In genomic region chr19:12945479-12946091, GRCh38 we compare ENCODE assay signal across 8 cellular contexts. TPM values are rescaled to one million over a fixed set of nuclear protein-coding genes. Genes with fewer than 3 reads are reported as not detected.
DNase-seq lines count a peak whose midpoint lies in the region; ATAC-seq and TF ChIP-seq lines count a peak whose summit lies in the region.

Gene RAD23A (plus strand): TSS chr19:12945862. CDS start chr19:12945949, 87 bp downstream.

- BruUV-seq in PC-9 (replicated peaks; lab: Mats Ljungman, UMichigan): TSS peak; percentile 58

- H3K36me3 ChIP-seq in PC-9 (ENCODE audit: low read depth): peaks cover 49% of the 10 kb centered on the region

- no peak within 1 kb of the TSS; the same call in 1 of the 2 replicates for H2AFZ ChIP-seq in PC-9

- peak within 1 kb of the TSS; percentile 97 for H3K4me2 ChIP-seq in PC-9

- H3K27ac ChIP-seq in PC-9: peak within 1 kb of the TSS; percentile 89
- peak within 1 kb of the TSS; percentile 95 for H3K27ac ChIP-seq in epithelial cell of prostate

- POLR2A ChIA-PET in PC-9 (lab: Charles Lee; ENCODE audit: unreplicated experiment): interaction anchor here (0.6 to 0.7 kb wide), 2 partner anchors 7 to 12 kb away, joined by 4 read pairs; partner anchors contain the start of gene CALR

- H3K4me3 ChIP-seq in Jurkat, Clone E6-1 (ENCODE audit: low read length): peak within 1 kb of the TSS; percentile 78
- peak within 1 kb of the TSS; percentile 77 for H3K4me3 ChIP-seq in PC-9

- ATAC-seq in GM21619 (IDR thresholded peaks at IDR 0.05; ENCODE audit: unreplicated experiment): peak; percentile 68

- H3K4me1 ChIP-seq in PC-9 (replicated peaks; ENCODE audit: insufficient read depth): peaks cover 23% of the 10 kb centered on the region

- DNase-seq in DMS153 treated with DMSO at 0.1 percent for 48 hours (lab: John Stamatoyannopoulos, UW; ENCODE audit: unreplicated experiment) (peak; percentile 92), PC-9 (peak; percentile 92 to 96), activated T-cell treated with anti-CD3 and anti-CD28 coated beads for 48 hours (ENCODE audit: low read depth) (peak; percentile 99), epithelial cell of prostate (ENCODE audit: low read depth, low spot score) (peak; percentile 90), mucosa of gallbladder (ENCODE audit: low spot score) (peak; percentile 97)
- DNase-seq in Jurkat, Clone E6-1 (ENCODE audit: low read depth, low spot score): peak; percentile 97
- peak; percentile 98 for DNase-seq in stimulated activated CD8-positive, alpha-beta memory T cell treated with anti-CD3 and anti-CD28 coated beads, Interleukin-4, amount 100 ng/mL, for 24 hours (ENCODE audit: low read depth)

- H3K9me3 ChIP-seq in PC-9 (ENCODE audit: insufficient read depth, low read depth): no peaks in the 10 kb centered on the region

- no peaks in the 10 kb centered on the region for H3K27me3 ChIP-seq in PC-9 (ENCODE audit: insufficient read depth, low read depth)

- TF ChIP-seq CTCF in PC-9 (conservative IDR thresholded peaks at IDR 0.05): no peak

- peaks cover 92% of the 10 kb centered on the region for H3F3A ChIP-seq in PC-9 (ENCODE audit: insufficient read depth, low read depth)

- CTCF ChIA-PET in PC-9 (lab: Charles Lee): interaction anchor here (0.6 to 1.0 kb wide), 3 partner anchors 20 to 60 kb away, joined by 3 to 4 read pairs (median 4); no protein-coding TSS in a partner anchor

- intact Hi-C loops in PC-9 (cut with micrococcal nuclease; ENCODE audit: unreplicated experiment): no loop called here

- peaks cover 29% of the 10 kb centered on the region for H4K20me1 ChIP-seq in PC-9 (ENCODE audit: insufficient read depth)

- no peaks in the 10 kb centered on the region for H3K9me2 ChIP-seq in PC-9 (ENCODE audit: insufficient read depth)

- peaks cover 46% of the 10 kb centered on the region for H3K79me2 ChIP-seq in PC-9 (ENCODE audit: low read depth)

RNA-seq across cellular contexts. Expression of gene RAD23A, which starts in this region (rescaled TPM):
- 280 TPM for polyA plus RNA-seq in Jurkat, Clone E6-1 (2012; ENCODE audit: insufficient read depth, insufficient read length)
- total RNA-seq in PC-9 (2021) (186 and 187 TPM in 2 replicates), mucosa of gallbladder (83.0 TPM)

Comparison
In these comparisons a context has a peak if more than half of its experiments do, and no peak if none do; other contexts are left out.
1. Peak in every context shown above with its lines: DNase-seq, ATAC-seq, H3K4me3 ChIP-seq and H3K27ac ChIP-seq.